ENCODE assay signal across 20 cellular contexts in genomic region chr2:23782647-23783046, GRCh38.
"Had no signal": no experiment of that assay in that cellular context is flagged by ENCODE, and none has a peak within 500 bp of the region (broad histone marks: within the 10 kb centered on the region; RNA-seq: fewer than 3 reads in every experiment).

No MANE protein-coding gene starts in this region.

- DNase-seq: hippocampal formation; left ventricle myocardium inferior; midbrain; mucosa of descending colon; naive thymus-derived CD4-positive, alpha-beta T cell; ovary; right lobe of liver; stimulated activated CD4-positive, alpha-beta T cell treated with anti-CD3 and anti-CD28 coated beads, Interleukin-12 subunit alpha, Interleukin-12 subunit beta, amount 100 ng/mL, for 4 hours; stimulated activated CD4-positive, alpha-beta T cell treated with anti-CD3 and anti-CD28 coated beads, Interleukin-15, amount 100 ng/mL, for 24 hours; stimulated activated CD4-positive, alpha-beta T cell treated with anti-CD3 and anti-CD28 coated beads, Interleukin-2, amount 100 ng/mL, for 24 hours; stimulated activated CD4-positive, alpha-beta T cell treated with anti-CD3 and anti-CD28 coated beads, Interleukin-4, amount 100 ng/mL, for 1 hour; stimulated activated naive B cell treated with anti-CD40 and anti-IgM and Interleukin-4, amounts not matched to agents 10 μg/mL and 1 μg/mL and 100 μg/mL, for 72 hours; stimulated activated naive CD8-positive, alpha-beta T cell treated with anti-CD3 and anti-CD28 coated beads, Interleukin-15, Interleukin-2, amounts not matched to agents 100 U/mL and 50 U/mL, for 24 hours; stomach; testis; thyroid gland; transverse colon; upper lobe of left lung had no signal

- ATAC-seq: naive thymus-derived CD4-positive, alpha-beta T cell; natural killer cell treated with Interleukin-12 subunit alpha and Interleukin-12 subunit beta and Interleukin-15 and Interleukin-18, amount 100 ng/mL, for 72 hours; right lobe of liver; stimulated activated naive B cell treated with anti-CD40 and anti-IgM and Interleukin-4, amounts not matched to agents 10 μg/mL and 1 μg/mL and 100 μg/mL, for 72 hours; stimulated activated naive CD8-positive, alpha-beta T cell treated with anti-CD3 and anti-CD28 coated beads, Interleukin-15, Interleukin-2, amounts not matched to agents 100 U/mL and 50 U/mL, for 24 hours had no signal

- FAIRE-seq: keratinocyte had no signal
